ENCODE assay signal across 15 cellular contexts in the genomic region with DNA sequence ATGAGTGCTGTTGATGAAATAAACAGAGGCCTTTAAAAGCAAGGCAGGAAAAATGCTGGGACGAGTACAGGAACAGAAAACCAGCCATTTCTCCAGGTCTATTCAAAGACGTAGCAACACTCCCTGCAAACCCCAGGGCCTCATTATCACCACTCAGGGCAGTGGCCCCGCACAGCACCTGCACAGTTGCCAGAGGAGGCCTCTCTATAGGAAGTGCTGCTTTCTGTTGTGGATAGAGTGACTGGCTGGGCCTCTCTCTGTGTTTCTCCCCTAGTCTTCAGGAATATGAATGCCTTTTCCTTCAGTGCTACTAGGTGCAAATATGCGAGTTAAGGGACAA.
"Had no signal": no experiment of that assay in that cellular context is flagged by ENCODE, and none has a peak within 500 bp of the region (broad histone marks: within the 10 kb centered on the region; RNA-seq: fewer than 3 reads in every experiment).

No MANE protein-coding gene starts in this region.

- H3K27ac Mint-ChIP-seq: activated naive CD8-positive, alpha-beta T cell; activated T-cell treated with anti-CD3 and anti-CD28 coated beads, Interleukin-2, amount 50 U/mL, for 24 hours; immature natural killer cell; natural killer cell; stimulated activated naive CD8-positive, alpha-beta T cell treated with anti-CD3 and anti-CD28 coated beads, Interleukin-15, amount 100 ng/mL, for 72 hours had no signal

- H3K4me1 Mint-ChIP-seq: immature natural killer cell; stimulated activated naive CD8-positive, alpha-beta T cell treated with anti-CD3 and anti-CD28 coated beads, Interleukin-15, amount 100 ng/mL, for 72 hours had no signal

- H3K27me3 Mint-ChIP-seq: activated naive CD8-positive, alpha-beta T cell had no signal

- H3K4me3 ChIP-seq: breast epithelium, esophagus muscularis mucosa, thoracic aorta had no signal

- H3K4me1 ChIP-seq: breast epithelium had no signal

- ATAC-seq: natural killer cell; stimulated activated naive CD8-positive, alpha-beta T cell treated with anti-CD3 and anti-CD28 coated beads, Interleukin-15, amount 100 ng/mL, for 72 hours had no signal

- H3K36me3 Mint-ChIP-seq: immature natural killer cell, natural killer cell had no signal

- H3K27me3 ChIP-seq: breast epithelium had no signal

- DNase-seq: activated CD4-positive, alpha-beta T cell treated with anti-CD3 and anti-CD28 coated beads, Interleukin-2, amount 50 U/mL, for 4 hours; activated effector memory CD4-positive, alpha-beta T cell treated with Interleukin-2 at 50 U/mL for 16 hours; activated T-cell treated with anti-CD3 and anti-CD28 coated beads, Interleukin-2, amount 50 U/mL, for 24 hours; immature natural killer cell; left cardiac atrium; mammary epithelial cell; natural killer cell; stimulated activated CD4-positive, alpha-beta T cell treated with anti-CD3 and anti-CD28 coated beads, Interleukin-15, amount 100 ng/mL, for 24 hours; stimulated activated CD4-positive, alpha-beta T cell treated with anti-CD3 and anti-CD28 coated beads, Interleukin-4, amount 100 ng/mL, for 24 hours; stimulated activated naive CD8-positive, alpha-beta T cell treated with anti-CD3 and anti-CD28 coated beads, Interleukin-15, amount 100 ng/mL, for 72 hours; T-helper 2 cell had no signal

- H3K4me3 Mint-ChIP-seq: activated naive CD8-positive, alpha-beta T cell; activated T-cell treated with anti-CD3 and anti-CD28 coated beads, Interleukin-2, amount 50 U/mL, for 24 hours; immature natural killer cell; natural killer cell; stimulated activated naive CD8-positive, alpha-beta T cell treated with anti-CD3 and anti-CD28 coated beads, Interleukin-15, amount 100 ng/mL, for 72 hours had no signal

- H3K9me3 ChIP-seq: breast epithelium, esophagus muscularis mucosa, thoracic aorta had no signal

- H3K36me3 ChIP-seq: breast epithelium, esophagus muscularis mucosa, thoracic aorta had no signal

- H3K9me3 Mint-ChIP-seq: immature natural killer cell; natural killer cell; stimulated activated naive CD8-positive, alpha-beta T cell treated with anti-CD3 and anti-CD28 coated beads, Interleukin-15, amount 100 ng/mL, for 72 hours had no signal

- H3K27ac ChIP-seq: breast epithelium, esophagus muscularis mucosa, thoracic aorta had no signal
